Comparison of ENCODE assay signal across 9 cellular contexts in genomic region chr11:65834202-65834601, GRCh38. TPM values are rescaled to one million over a fixed set of nuclear protein-coding genes. Genes with fewer than 3 reads are reported as not detected.
DNase-seq lines count a peak whose midpoint lies in the region; ATAC-seq and TF ChIP-seq lines count a peak whose summit lies in the region.
"Had no signal": no experiment of that assay in that cellular context is flagged by ENCODE, and none has a peak within 500 bp of the region (broad histone marks: within the 10 kb centered on the region; RNA-seq: fewer than 3 reads in every experiment).

No MANE protein-coding gene starts in this region.

- H3K79me1 ChIP-seq in IMR-90 (ENCODE audit: low read depth in 1 of 2, low read length in 2 of 2) = peaks cover 6 to 12% of the 10 kb centered on the region in 2 experiments; a peak in 2 of 4 replicates

- H4K8ac ChIP-seq in IMR-90 (ENCODE audit: low read depth in 2 of 2, low read length in 2 of 2) = peak overlapping the region; percentile 68 to 89; a peak in 3 of 4 replicates

- in situ Hi-C loops in IMR-90 (cut with MboI; ENCODE audit: low sequenced_read_pairs) = no loop called here

- H3K4me1 Mint-ChIP-seq in activated T-helper 17 cell treated with anti-CD3 and anti-CD28 coated beads, Interleukin-2, amount 50 U/mL, for 72 hours = peaks cover 20% of the 10 kb centered on the region
- H3K4me1 Mint-ChIP-seq in mesothelial cell of epicardium = peaks cover 17% of the 10 kb centered on the region
- H3K4me1 Mint-ChIP-seq in chondrocyte (ENCODE audit: low read depth) = peaks cover 9% of the 10 kb centered on the region

- H3K27ac ChIP-seq in BLaER1 (peak overlapping the region; percentile 95), IMR-90 (ENCODE audit: insufficient read depth, low read length) (no peak overlapping the region; the same call in 1 of the 2 replicates), esophagus (ENCODE audit: low read depth in 2 of 2, low read length in 1 of 2) (no peak overlapping the region), osteoblast (ENCODE audit: low read depth, low read length) (no peak overlapping the region)

- H3K79me2 ChIP-seq in osteoblast (ENCODE audit: insufficient read depth, low read length) = no peaks in the 10 kb centered on the region

- H3K18ac ChIP-seq in IMR-90 (ENCODE audit: low read depth, low read length) = peak overlapping the region; percentile 0; the same call in 1 of the 2 replicates

- no TSS peak for BruUV-seq in IMR-90 (replicated peaks; lab: Mats Ljungman, UMichigan)

- POLR2A ChIA-PET in IMR-90 (lab: Charles Lee; ENCODE audit: unreplicated experiment) = interaction anchor here (0.5 kb wide), 1 partner anchor 180 kb away, joined by 7 read pairs; no protein-coding TSS in a partner anchor

- CTCF ChIA-PET in IMR-90 (lab: Yijun Ruan, JAX) = no interaction called here

- H3K4me2 ChIP-seq in BLaER1 (peak overlapping the region; percentile 92), IMR-90 (ENCODE audit: low read depth, low read length) (peak overlapping the region; percentile 71), osteoblast (ENCODE audit: insufficient read depth, low read length) (peak overlapping the region; percentile 96)

- intact Hi-C loops in IMR-90 (cut with micrococcal nuclease) = no loop called here

- H3K9me3 ChIP-seq in BLaER1 (peaks cover 15% of the 10 kb centered on the region), IMR-90 (ENCODE audit: control insufficient read depth, insufficient read depth, low read length) (no peaks in the 10 kb centered on the region), esophagus (ENCODE audit: control insufficient read depth in 2 of 2, insufficient read depth in 1 of 2, low read depth in 1 of 2, low read length in 1 of 2) (no peaks in the 10 kb centered on the region), osteoblast (ENCODE audit: low read depth, low read length) (no peaks in the 10 kb centered on the region)

- TF ChIP-seq POLR2A in IMR-90 (IDR thresholded peaks at IDR 0.05; ENCODE audit: low read depth, low read length) = no peak

- no peaks in the 10 kb centered on the region for H3K36me3 Mint-ChIP-seq in activated T-helper 17 cell treated with anti-CD3 and anti-CD28 coated beads, Interleukin-2, amount 50 U/mL, for 72 hours (ENCODE audit: low read depth)
- H3K36me3 Mint-ChIP-seq in mesothelial cell of epicardium = no peaks in the 10 kb centered on the region
- H3K36me3 Mint-ChIP-seq in chondrocyte (ENCODE audit: low read depth) = peaks cover 5% of the 10 kb centered on the region

- no peak overlapping the region for H3K27ac Mint-ChIP-seq in activated T-helper 17 cell treated with anti-CD3 and anti-CD28 coated beads, Interleukin-2, amount 50 U/mL, for 72 hours
- H3K27ac Mint-ChIP-seq in mesothelial cell of epicardium (no peak overlapping the region), chondrocyte (ENCODE audit: unreplicated experiment) (no peak overlapping the region)
- H3K27ac Mint-ChIP-seq: activated B cell treated with CpG ODN at 0.5 μM for 24 hours had no signal

- H4K20me1 ChIP-seq in BLaER1 = no peaks in the 10 kb centered on the region
- H4K20me1 ChIP-seq in IMR-90 (ENCODE audit: insufficient read depth, low read length) = no peaks in the 10 kb centered on the region
- H4K20me1 ChIP-seq in osteoblast (ENCODE audit: insufficient read depth, low read length) = no peaks in the 10 kb centered on the region

- H2AFZ ChIP-seq in IMR-90 (replicated peaks; ENCODE audit: low read length, poor library complexity) (peak overlapping the region; percentile 98), osteoblast (ENCODE audit: low read length) (peak overlapping the region; percentile 93)

- dilution Hi-C loops in IMR-90 (cut with HindIII; ENCODE audit: low sequenced_read_pairs, unreplicated experiment) = no loop called here

- H3K4me1 ChIP-seq in BLaER1 = peaks cover 33% of the 10 kb centered on the region
- peaks cover 3% of the 10 kb centered on the region for H3K4me1 ChIP-seq in IMR-90 (ENCODE audit: control insufficient read depth, insufficient read depth, low read length)
- H3K4me1 ChIP-seq in esophagus (ENCODE audit: control insufficient read depth in 2 of 2, insufficient read depth in 2 of 2, low read length in 1 of 2) = peaks cover 0 to 12% of the 10 kb centered on the region in 2 donors
- H3K4me1 ChIP-seq in osteoblast (ENCODE audit: insufficient read depth, low read length) = peaks cover 16% of the 10 kb centered on the region

- peak overlapping the region; percentile 85 for H2AK5ac ChIP-seq in IMR-90 (ENCODE audit: low read depth, low read length)

- no peaks in the 10 kb centered on the region for H3K9me3 Mint-ChIP-seq in activated T-helper 17 cell treated with anti-CD3 and anti-CD28 coated beads, Interleukin-2, amount 50 U/mL, for 72 hours
- H3K9me3 Mint-ChIP-seq in mesothelial cell of epicardium (no peaks in the 10 kb centered on the region), chondrocyte (ENCODE audit: low read depth) (no peaks in the 10 kb centered on the region)
- H3K9me3 Mint-ChIP-seq: activated B cell treated with CpG ODN at 0.5 μM for 24 hours had no signal

- H3K14ac ChIP-seq in IMR-90 (replicated peaks; ENCODE audit: low read depth, low read length) = peak overlapping the region; percentile 81

- 68% methylated on average over 3 of the region's 6 CpGs; no CpG with 5 or more reads in 1 of the 2 experiments for WGBS in IMR-90 (ENCODE audit: extremely low coverage in 2 of 2, insufficient read length in 1 of 2), 2 experiments
- 22 to 33% methylated on average over 6 of the region's 6 CpGs for WGBS in esophagus, 2 donors

- H2BK120ac ChIP-seq in IMR-90 (ENCODE audit: low read depth, low read length) = no peak overlapping the region

- H3K56ac ChIP-seq in IMR-90 (ENCODE audit: extremely low read depth, insufficient read depth, low read length) = no peak overlapping the region

- H3K9ac ChIP-seq in BLaER1 (peak overlapping the region; percentile 89), IMR-90 (ENCODE audit: low read depth, low read length) (peak overlapping the region; percentile 59)

- H3K36me3 ChIP-seq in BLaER1 (0 out of 2 replicates have a peak, but pooled peaks cover 6% of the 10 kb centered on the region), IMR-90 (ENCODE audit: control insufficient read depth, insufficient read depth, low read length) (no peaks in the 10 kb centered on the region), esophagus (ENCODE audit: control insufficient read depth in 2 of 2, insufficient read depth in 2 of 2, low read length in 1 of 2) (no peaks in the 10 kb centered on the region), osteoblast (ENCODE audit: insufficient read depth, low read length) (no peaks in the 10 kb centered on the region)

- peak overlapping the region; percentile 4 for H4K5ac ChIP-seq in IMR-90 (ENCODE audit: low read depth, low read length)

- no peaks in the 10 kb centered on the region for H3K27me3 ChIP-seq in BLaER1
- peaks cover 16% of the 10 kb centered on the region for H3K27me3 ChIP-seq in IMR-90 (ENCODE audit: control insufficient read depth, insufficient read depth, low read length)
- H3K27me3 ChIP-seq in esophagus (ENCODE audit: control insufficient read depth in 1 of 2, insufficient read depth in 2 of 2, low read length in 2 of 2) = no peaks in the 10 kb centered on the region
- H3K27me3 ChIP-seq in osteoblast (ENCODE audit: insufficient read depth, low read length) = peaks cover 25% of the 10 kb centered on the region

- H3K23ac ChIP-seq in IMR-90 (ENCODE audit: low read depth, low read length) = peak overlapping the region; percentile 86

- TF ChIP-seq CTCF in IMR-90 (conservative IDR thresholded peaks at IDR 0.05; ENCODE audit: low read depth, low read length) = no peak
- TF ChIP-seq CTCF in osteoblast (IDR thresholded peaks at IDR 0.05; ENCODE audit: extremely low read depth, low read depth, low read length) = no peak
- TF ChIP-seq CTCF in mesothelial cell of epicardium (IDR thresholded peaks at IDR 0.05; ENCODE audit: unreplicated experiment) = no peak
- TF ChIP-seq CTCF in chondrocyte (IDR thresholded peaks at IDR 0.05) = no peak

- no peak overlapping the region for H3K4me3 Mint-ChIP-seq in activated T-helper 17 cell treated with anti-CD3 and anti-CD28 coated beads, Interleukin-2, amount 50 U/mL, for 72 hours
- H3K4me3 Mint-ChIP-seq in mesothelial cell of epicardium = no peak overlapping the region
- H3K4me3 Mint-ChIP-seq in chondrocyte (ENCODE audit: unreplicated experiment) = no peak overlapping the region
- H3K4me3 Mint-ChIP-seq: activated B cell treated with CpG ODN at 0.5 μM for 24 hours had no signal

- H4K91ac ChIP-seq in IMR-90 (ENCODE audit: insufficient read depth, low read depth, low read length) = 0 out of 2 replicates have a peak overlapping the region, but pooled peaks have one; percentile 21

- no peak overlapping the region for H2BK15ac ChIP-seq in IMR-90 (ENCODE audit: low read depth, low read length)

- H2BK5ac ChIP-seq in IMR-90 (ENCODE audit: low read depth, low read length, poor library complexity, severe bottlenecking) = peak overlapping the region; percentile 34

- H2BK20ac ChIP-seq in IMR-90 (ENCODE audit: low read depth, low read length) = no peak overlapping the region

- H3K9me1 ChIP-seq in IMR-90 (ENCODE audit: insufficient read depth, low read length) = peaks cover 21% of the 10 kb centered on the region

- DNase-seq in IMR-90 (no peak), osteoblast (ENCODE audit: insufficient read length, low spot score, missing footprints) (no peak), mesothelial cell of epicardium (ENCODE audit: low spot score in 2 of 2, unreplicated experiment in 2 of 2) (no peak), chondrocyte (ENCODE audit: low spot score) (no peak)

- ATAC-seq in IMR-90 (ENCODE audit: low read depth) (no peak; the same call in 1 of the 2 replicates), HG03108 (IDR thresholded peaks at IDR 0.05; ENCODE audit: unreplicated experiment) (no peak)
- no peak for ATAC-seq in activated T-helper 17 cell treated with anti-CD3 and anti-CD28 coated beads, Interleukin-2, amount 50 U/mL, for 72 hours (replicated peaks)

- peak overlapping the region; percentile 76 for H3K4ac ChIP-seq in IMR-90 (ENCODE audit: low read depth, low read length)

- peaks cover 4% of the 10 kb centered on the region for H3K27me3 Mint-ChIP-seq in activated T-helper 17 cell treated with anti-CD3 and anti-CD28 coated beads, Interleukin-2, amount 50 U/mL, for 72 hours
- H3K27me3 Mint-ChIP-seq in mesothelial cell of epicardium (ENCODE audit: low read depth) (peaks cover 8% of the 10 kb centered on the region), chondrocyte (ENCODE audit: low read depth) (peaks cover 5% of the 10 kb centered on the region)
- H3K27me3 Mint-ChIP-seq: activated B cell treated with CpG ODN at 0.5 μM for 24 hours had no signal

- H2AK9ac ChIP-seq in IMR-90 (replicated peaks; ENCODE audit: low read depth, low read length, poor library complexity) = peak overlapping the region; percentile 96

- no peak for TF ChIP-seq RAD21 in IMR-90 (IDR thresholded peaks at IDR 0.05; ENCODE audit: low read length)

- H3K4me3 ChIP-seq in BLaER1 (peak overlapping the region; percentile 76), IMR-90 (ENCODE audit: insufficient read depth, low read depth, low read length) (peak overlapping the region; percentile 57), esophagus (ENCODE audit: low read depth in 1 of 2, low read length in 2 of 2) (peak overlapping the region; percentile 52 to 53), osteoblast (ENCODE audit: insufficient read depth, low read length) (peak overlapping the region; percentile 80)

RNA-seq across cellular contexts. Expression of gene SNX32, which starts 0.4 kb away (rescaled TPM):
- 0.36 TPM in 1 of 2 replicates, not detected in the other for total RNA-seq in IMR-90 (2012; rRNA removed)
- 0.69 and 0.79 TPM in 2 replicates for polyA plus RNA-seq in IMR-90 (2012; rRNA removed)
- 0.08 and 0.46 TPM in 2 replicates for polyA plus RNA-seq in IMR-90 (2012; cell fraction: cytosol; rRNA removed)
- 5.7 and 6.5 TPM in 2 replicates for polyA plus RNA-seq in IMR-90 (2012; cell fraction: nucleus; rRNA removed; ENCODE audit: low replicate concordance)
- under 1 TPM; 0.15 to 0.47 TPM for polyA plus RNA-seq in esophagus
- 1.1 and 1.5 TPM in 2 replicates for total RNA-seq in osteoblast
- 1 to 10 TPM; 1.6 to 6.6 TPM for total RNA-seq in activated T-helper 17 cell treated with anti-CD3 and anti-CD28 coated beads, Interleukin-2, amount 50 U/mL, for 72 hours
- 6.8 to 10.7 TPM (median 7.5 TPM) in 3 replicates for total RNA-seq in mesothelial cell of epicardium
- total RNA-seq in chondrocyte = 0.79 to 1.8 TPM (median 0.80 TPM) in 3 replicates

RNA-seq across cellular contexts. Expression of gene CFL1, which starts 23.8 kb away (rescaled TPM):
- total RNA-seq in IMR-90 (2012; rRNA removed) = 919 and 960 TPM in 2 replicates
- 2,231 and 2,466 TPM in 2 replicates for polyA plus RNA-seq in IMR-90 (2012; rRNA removed)
- polyA plus RNA-seq in IMR-90 (2012; cell fraction: cytosol; rRNA removed) = 2,445 and 3,036 TPM in 2 replicates
- polyA plus RNA-seq in IMR-90 (2012; cell fraction: nucleus; rRNA removed; ENCODE audit: low replicate concordance) = 809 and 890 TPM in 2 replicates
- polyA plus RNA-seq in esophagus = 100 to 1,000 TPM; 361 to 694 TPM
- 607 and 704 TPM in 2 replicates for total RNA-seq in osteoblast
- 1,000 to 10,000 TPM in 1 of 2 donors, 100 to 1,000 TPM in 1; 682 to 1,566 TPM for total RNA-seq in activated T-helper 17 cell treated with anti-CD3 and anti-CD28 coated beads, Interleukin-2, amount 50 U/mL, for 72 hours
- 730 to 758 TPM (median 736 TPM) in 3 replicates for total RNA-seq in mesothelial cell of epicardium
- 850 to 1,236 TPM (median 1,222 TPM) in 3 replicates for total RNA-seq in chondrocyte

RNA-seq across cellular contexts. Expression of gene MUS81, which starts 26.0 kb away (rescaled TPM):
- total RNA-seq in IMR-90 (2012; rRNA removed) (22.5 and 23.7 TPM in 2 replicates), osteoblast (50.1 and 53.6 TPM in 2 replicates), mesothelial cell of epicardium (73.3 to 74.9 TPM (median 73.7 TPM) in 3 replicates), chondrocyte (55.7 to 68.4 TPM (median 66.3 TPM) in 3 replicates)
- polyA plus RNA-seq in IMR-90 (2012; rRNA removed) (47.9 and 57.0 TPM in 2 replicates), esophagus (10 to 100 TPM; 32.1 to 48.0 TPM)
- 22.0 and 32.0 TPM in 2 replicates for polyA plus RNA-seq in IMR-90 (2012; cell fraction: cytosol; rRNA removed)
- 224 and 393 TPM in 2 replicates for polyA plus RNA-seq in IMR-90 (2012; cell fraction: nucleus; rRNA removed; ENCODE audit: low replicate concordance)
- 10 to 100 TPM; 65.2 to 77.2 TPM for total RNA-seq in activated T-helper 17 cell treated with anti-CD3 and anti-CD28 coated beads, Interleukin-2, amount 50 U/mL, for 72 hours

RNA-seq across cellular contexts. Expression of gene EFEMP2, which starts 38.4 kb away (rescaled TPM):
- total RNA-seq in IMR-90 (2012; rRNA removed) = 62.7 and 69.2 TPM in 2 replicates
- 431 and 601 TPM in 2 replicates for polyA plus RNA-seq in IMR-90 (2012; rRNA removed)
- 324 and 587 TPM in 2 replicates for polyA plus RNA-seq in IMR-90 (2012; cell fraction: cytosol; rRNA removed)
- 557 and 1,096 TPM in 2 replicates for polyA plus RNA-seq in IMR-90 (2012; cell fraction: nucleus; rRNA removed; ENCODE audit: low replicate concordance)
- polyA plus RNA-seq in esophagus = 10 to 100 TPM in 1 of 2 donors, 1 to 10 TPM in 1; 9.2 to 13.1 TPM
- total RNA-seq in osteoblast = 81.6 and 94.8 TPM in 2 replicates
- total RNA-seq in activated T-helper 17 cell treated with anti-CD3 and anti-CD28 coated beads, Interleukin-2, amount 50 U/mL, for 72 hours = 10 to 100 TPM; 11.5 to 76.3 TPM
- 203 to 216 TPM (median 211 TPM) in 3 replicates for total RNA-seq in mesothelial cell of epicardium
- total RNA-seq in chondrocyte = 174 to 310 TPM (median 290 TPM) in 3 replicates

RNA-seq across cellular contexts. Expression of gene CTSW, which starts 45.4 kb away (rescaled TPM):
- total RNA-seq in IMR-90 (2012; rRNA removed) (0.18 TPM in 1 of 2 replicates, not detected in the other), osteoblast (not detected in 2 replicates), mesothelial cell of epicardium (not detected in 3 replicates), chondrocyte (not detected in 3 replicates)
- polyA plus RNA-seq in IMR-90 (2012; rRNA removed) (0.07 and 0.23 TPM in 2 replicates), esophagus (1 to 10 TPM; 1.3 to 1.7 TPM)
- 0.08 and 0.39 TPM in 2 replicates for polyA plus RNA-seq in IMR-90 (2012; cell fraction: cytosol; rRNA removed)
- polyA plus RNA-seq in IMR-90 (2012; cell fraction: nucleus; rRNA removed; ENCODE audit: low replicate concordance) = 0.23 and 0.34 TPM in 2 replicates
- total RNA-seq in activated T-helper 17 cell treated with anti-CD3 and anti-CD28 coated beads, Interleukin-2, amount 50 U/mL, for 72 hours = 10 to 100 TPM in 1 of 2 donors, 1 to 10 TPM in 1; 5.4 to 23.6 TPM
